Comparison of ENCODE assay signal across 20 cellular contexts in genomic region chr7:50022991-50023390, GRCh38.
DNase-seq lines count a peak whose midpoint lies in the region; ATAC-seq and TF ChIP-seq lines count a peak whose summit lies in the region.
"Had no signal": no experiment of that assay in that cellular context is flagged by ENCODE, and none has a peak within 500 bp of the region (broad histone marks: within the 10 kb centered on the region; RNA-seq: fewer than 3 reads in every experiment).

No MANE protein-coding gene starts in this region.

- H3K27ac Mint-ChIP-seq in T-cell (no peak overlapping the region), osteocyte (ENCODE audit: unreplicated experiment) (no peak overlapping the region)

- ATAC-seq in GM18868 (IDR thresholded peaks at IDR 0.05; ENCODE audit: unreplicated experiment): peak; percentile 95
- ATAC-seq in HG02852 (IDR thresholded peaks at IDR 0.05; ENCODE audit: unreplicated experiment): peak; percentile 84
- peak; percentile 71 for ATAC-seq in HG03520 (IDR thresholded peaks at IDR 0.05; ENCODE audit: unreplicated experiment)
- no peak for ATAC-seq in GM18909 (IDR thresholded peaks at IDR 0.05; ENCODE audit: poor library complexity, unreplicated experiment)
- ATAC-seq in T-cell (replicated peaks in 1 of 4): no peak
- ATAC-seq: Panc1 had no signal

- CTCF ChIA-PET in T-cell (lab: Charles Lee): no interaction called here

- POLR2A ChIA-PET in T-cell (lab: Charles Lee): no interaction called here

- H3K4me1 Mint-ChIP-seq in T-cell (no peaks in the 10 kb centered on the region), osteocyte (ENCODE audit: unreplicated experiment) (no peaks in the 10 kb centered on the region)

- no peak for TF ChIP-seq CTCF in osteocyte (IDR thresholded peaks at IDR 0.05)

- H3K27me3 Mint-ChIP-seq in T-cell (peaks cover 9 to 17% of the 10 kb centered on the region in 2 donors), osteocyte (ENCODE audit: unreplicated experiment) (no peaks in the 10 kb centered on the region)

- H3K9me3 Mint-ChIP-seq in T-cell (peaks cover 0 to 5% (median 2%) of the 10 kb centered on the region in 3 donors), osteocyte (ENCODE audit: unreplicated experiment) (no peaks in the 10 kb centered on the region)

- no peaks in the 10 kb centered on the region for H3K36me3 Mint-ChIP-seq in T-cell
- no peaks in the 10 kb centered on the region for H3K36me3 Mint-ChIP-seq in osteocyte (ENCODE audit: unreplicated experiment)

- DNase-seq in cerebellum (ENCODE audit: low spot score): no peak
- no peak for DNase-seq in T-cell
- DNase-seq in osteocyte (ENCODE audit: extremely low spot score, unreplicated experiment): no peak
- DNase-seq: BE2C; DMS79 treated with DMSO at 0.1 percent for 48 hours; KBM-7; MM.1S; NCI-H1092; NCI-H1436; NCI-H1930; NCI-H2227 treated with DMSO at 0.1 percent for 48 hours; NCI-H510A; NK-92 treated with Interleukin-12 subunit alpha and Interleukin-12 subunit beta, amount 100 ng/mL, for 24 hours; SIG-M5; T-helper 1 cell had no signal

- H3K4me3 Mint-ChIP-seq in T-cell: no peak overlapping the region
- H3K4me3 Mint-ChIP-seq in osteocyte (ENCODE audit: unreplicated experiment): no peak overlapping the region

Comparison
In these comparisons a context has a peak if more than half of its experiments do, and no peak if none do; other contexts are left out.
1. ATAC-seq: peak in GM18868 (single experiment), HG02852 (single experiment) and HG03520 (single experiment); none in GM18909 (single experiment) and T-cell (0 of 4).